Comparison of ENCODE assay signal across 8 cellular contexts in the genomic region with DNA sequence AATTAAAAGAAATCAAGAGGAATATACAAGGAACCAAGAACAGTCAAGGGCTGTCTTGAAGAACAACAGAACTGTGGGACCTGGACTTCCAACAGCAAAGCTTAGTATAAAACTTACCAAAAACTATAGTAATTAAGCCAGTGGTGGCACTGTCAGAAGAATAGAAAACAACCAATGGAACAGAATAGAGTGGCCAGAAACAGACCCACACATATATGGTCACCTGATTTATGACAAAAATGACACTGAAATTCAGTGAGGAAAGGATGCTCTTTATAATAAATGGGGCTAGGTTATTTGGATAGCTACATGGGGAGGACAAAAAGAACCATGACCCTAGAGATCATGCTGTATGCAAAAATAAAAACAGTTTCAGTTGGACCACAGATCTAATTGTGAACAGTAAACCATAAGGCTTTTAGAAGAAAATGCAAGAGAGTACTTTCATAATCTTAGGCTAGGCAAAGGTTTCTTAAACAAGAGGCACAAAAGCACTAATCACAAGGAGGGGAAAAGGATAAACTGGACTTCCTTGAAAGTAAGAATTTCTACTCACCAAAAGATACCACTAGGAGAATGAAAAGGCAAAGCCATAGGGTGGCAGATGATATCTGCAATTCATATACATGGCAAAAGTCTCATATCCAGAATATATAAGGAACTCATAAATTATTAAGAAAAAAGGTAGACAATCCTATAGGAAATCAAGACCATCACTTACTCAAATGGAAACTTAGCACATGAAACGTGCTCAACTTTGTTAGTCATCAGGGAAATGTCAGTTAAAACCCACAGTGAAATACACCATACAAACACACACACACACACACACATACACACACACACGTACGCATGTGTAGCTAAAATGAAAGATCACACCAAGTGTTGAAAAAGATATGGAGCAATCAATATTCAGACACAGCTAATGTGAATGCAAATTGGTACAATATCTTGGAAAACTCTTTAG. TPM values are rescaled to one million over a fixed set of nuclear protein-coding genes. Genes with fewer than 3 reads are reported as not detected.
DNase-seq lines count a peak whose midpoint lies in the region; ATAC-seq, FAIRE-seq and TF ChIP-seq lines count a peak whose summit lies in the region.

No MANE protein-coding gene starts in this region.

- intact Hi-C loops in activated CD8-positive, alpha-beta T cell treated with anti-CD3 and anti-CD28 coated beads for 36 hours (cut with micrococcal nuclease): no loop called here
- intact Hi-C loops in left ventricle myocardium superior (cut with micrococcal nuclease): no loop called here

- CTCF ChIA-PET in activated CD8-positive, alpha-beta T cell treated with anti-CD3 and anti-CD28 coated beads for 36 hours (lab: Charles Lee): interaction anchor here (1.2 to 5.2 kb wide), 2 partner anchors 10 to 62 kb away, joined by 4 to 35 read pairs; no protein-coding TSS in a partner anchor

- no peaks in the 10 kb centered on the region for H3K9me3 Mint-ChIP-seq in activated CD8-positive, alpha-beta T cell treated with anti-CD3 and anti-CD28 coated beads for 36 hours

- DNase-seq in GM12891 (ENCODE audit: insufficient read length, low spot score) (no peak), left ventricle myocardium superior (no peak), NCI-H2107 treated with DMSO at 0.1 percent for 48 hours (lab: John Stamatoyannopoulos, UW; ENCODE audit: unreplicated experiment) (no peak), urothelium cell line (ENCODE audit: low spot score) (no peak), CD1c-positive myeloid dendritic cell (ENCODE audit: extremely low spot score) (no peak)
- peak; percentile 79 for DNase-seq in activated CD8-positive, alpha-beta T cell treated with anti-CD3 and anti-CD28 coated beads for 36 hours

- H3K36me3 Mint-ChIP-seq in activated CD8-positive, alpha-beta T cell treated with anti-CD3 and anti-CD28 coated beads for 36 hours (ENCODE audit: low read depth): peaks cover 11% of the 10 kb centered on the region

- no peaks in the 10 kb centered on the region for H3K27me3 Mint-ChIP-seq in activated CD8-positive, alpha-beta T cell treated with anti-CD3 and anti-CD28 coated beads for 36 hours

- ATAC-seq in GM19467 (IDR thresholded peaks at IDR 0.05; ENCODE audit: unreplicated experiment) (peak; percentile 77), HG03066 (IDR thresholded peaks at IDR 0.05; ENCODE audit: low read depth, unreplicated experiment) (peak; percentile 87), left ventricle myocardium superior (no peak)
- peak; percentile 58 for ATAC-seq in activated CD8-positive, alpha-beta T cell treated with anti-CD3 and anti-CD28 coated beads for 36 hours

- POLR2A ChIA-PET in activated CD8-positive, alpha-beta T cell treated with anti-CD3 and anti-CD28 coated beads for 36 hours (lab: Charles Lee): interaction anchor here (0.8 to 1.1 kb wide), 2 partner anchors 21 to 28 kb away, joined by 3 read pairs; a partner anchor contains a TSS

- TF ChIP-seq POLR2A in GM12891 (IDR thresholded peaks at IDR 0.05; ENCODE audit: low read depth, low read length): no peak

- TF ChIP-seq CTCF in activated CD8-positive, alpha-beta T cell treated with anti-CD3 and anti-CD28 coated beads for 36 hours (IDR thresholded peaks at IDR 0.05): no peak

- H3K27ac Mint-ChIP-seq in activated CD8-positive, alpha-beta T cell treated with anti-CD3 and anti-CD28 coated beads for 36 hours: peak overlapping the region; percentile 68

- FAIRE-seq in GM12891 (lab: Jason Lieb, UNC) (peak; percentile 93), urothelium cell line (lab: Jason Lieb, UNC) (no peak)

- H3K4me3 Mint-ChIP-seq in activated CD8-positive, alpha-beta T cell treated with anti-CD3 and anti-CD28 coated beads for 36 hours: no peak overlapping the region

- peaks cover 31% of the 10 kb centered on the region for H3K4me1 Mint-ChIP-seq in activated CD8-positive, alpha-beta T cell treated with anti-CD3 and anti-CD28 coated beads for 36 hours (ENCODE audit: low read depth)

TF ChIP-seq in GM12891, 5 proteins besides CTCF, POLR2A, EP300 and RAD21:
- TF ChIP-seq POLR2AphosphoS5 (IDR thresholded peaks at IDR 0.05; ENCODE audit: low read depth, low read length) (no peak), POU2F2 (IDR thresholded peaks at IDR 0.05; ENCODE audit: low read depth, low read length) (no peak), SPI1 (IDR thresholded peaks at IDR 0.05; ENCODE audit: low read depth, low read length) (no peak), TAF1 (IDR thresholded peaks at IDR 0.05; ENCODE audit: low read depth, low read length) (no peak), PAX5 (IDR thresholded peaks at IDR 0.05; ENCODE audit: insufficient read depth, low read length, severe bottlenecking) (no peak)

RNA-seq across cellular contexts. Expression of a gene that starts 20.8 kb away (rescaled TPM):
- 11.9 TPM for polyA plus RNA-seq in GM12891 (2012; ENCODE audit: low read depth, missing spikeins)
- 10 to 100 TPM; 17.8 to 18.5 TPM for total RNA-seq in activated CD8-positive, alpha-beta T cell treated with anti-CD3 and anti-CD28 coated beads for 36 hours
- 39.6 TPM for total RNA-seq in left ventricle myocardium superior
